Comparison of ENCODE assay signal across 9 cellular contexts in the genomic region with DNA sequence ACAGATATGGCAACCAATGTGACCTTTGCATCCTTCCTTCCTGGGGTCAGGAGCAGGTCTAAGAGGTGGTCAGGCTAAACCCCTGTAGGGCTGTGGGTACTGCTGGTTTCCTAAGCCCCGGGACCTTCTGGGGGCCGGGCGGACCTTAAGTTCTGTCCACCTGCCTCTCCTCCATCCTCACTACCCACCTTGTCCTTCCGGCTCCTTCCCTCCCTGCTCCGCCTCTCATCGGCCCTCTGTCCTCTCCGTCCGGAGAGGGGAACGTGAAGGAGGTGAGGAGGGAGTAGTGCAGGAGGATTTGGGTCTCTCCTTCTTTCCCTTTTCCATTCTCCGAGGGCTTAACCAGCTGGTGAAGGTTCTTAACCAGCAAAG. TPM values are rescaled to one million over a fixed set of nuclear protein-coding genes. Genes with fewer than 3 reads are reported as not detected.
DNase-seq lines count a peak whose midpoint lies in the region; ATAC-seq lines count a peak whose summit lies in the region.
"Had no signal": no experiment of that assay in that cellular context is flagged by ENCODE, and none has a peak within 500 bp of the region (broad histone marks: within the 10 kb centered on the region; RNA-seq: fewer than 3 reads in every experiment).

No MANE protein-coding gene starts in this region.

- peaks cover 38% of the 10 kb centered on the region for H3K36me3 Mint-ChIP-seq in central memory CD8-positive, alpha-beta T cell (ENCODE audit: insufficient read depth)
- H3K36me3 Mint-ChIP-seq in stimulated activated effector memory CD8-positive, alpha-beta T cell treated with anti-CD3 and anti-CD28 coated beads, Interleukin-12 subunit alpha, Interleukin-12 subunit beta, amount 100 ng/mL, for 72 hours, result peaks cover 76% of the 10 kb centered on the region

- H3K27ac Mint-ChIP-seq in central memory CD8-positive, alpha-beta T cell (ENCODE audit: low read depth), result peak overlapping the region; percentile 92
- H3K27ac Mint-ChIP-seq in stimulated activated effector memory CD8-positive, alpha-beta T cell treated with anti-CD3 and anti-CD28 coated beads, Interleukin-12 subunit alpha, Interleukin-12 subunit beta, amount 100 ng/mL, for 72 hours, result peak overlapping the region; percentile 94

- ATAC-seq in GM18502 (IDR thresholded peaks at IDR 0.05; ENCODE audit: poor library complexity, unreplicated experiment), result peak; percentile 12
- peak; percentile 21 for ATAC-seq in HG02763 (IDR thresholded peaks at IDR 0.05; ENCODE audit: unreplicated experiment)
- no peak for ATAC-seq in central memory CD8-positive, alpha-beta T cell (replicated peaks; ENCODE audit: extremely low read depth, poor library complexity, severe bottlenecking)
- peak; percentile 32 for ATAC-seq in stimulated activated effector memory CD8-positive, alpha-beta T cell treated with anti-CD3 and anti-CD28 coated beads, Interleukin-12 subunit alpha, Interleukin-12 subunit beta, amount 100 ng/mL, for 72 hours
- ATAC-seq in GM18868 (IDR thresholded peaks at IDR 0.05; ENCODE audit: unreplicated experiment), result no peak

- peak overlapping the region; percentile 90 for H3K4me3 Mint-ChIP-seq in central memory CD8-positive, alpha-beta T cell
- H3K4me3 Mint-ChIP-seq in stimulated activated effector memory CD8-positive, alpha-beta T cell treated with anti-CD3 and anti-CD28 coated beads, Interleukin-12 subunit alpha, Interleukin-12 subunit beta, amount 100 ng/mL, for 72 hours, result peak overlapping the region; percentile 91

- no peak for DNase-seq in central memory CD8-positive, alpha-beta T cell (ENCODE audit: low spot score in 2 of 2)
- DNase-seq in stimulated activated effector memory CD8-positive, alpha-beta T cell treated with anti-CD3 and anti-CD28 coated beads, Interleukin-12 subunit alpha, Interleukin-12 subunit beta, amount 100 ng/mL, for 72 hours (ENCODE audit: low spot score in 2 of 2), result no peak
- DNase-seq in HT-29 (ENCODE audit: low spot score), result no peak
- DNase-seq in SIG-M5 treated with dmso at 0.1 percent for 504 hours (lab: John Stamatoyannopoulos, UW; ENCODE audit: unreplicated experiment), result no peak
- DNase-seq: midbrain, NCI-H1105 treated with DMSO at 0.1 percent for 48 hours had no signal

- no peaks in the 10 kb centered on the region for H3K9me3 Mint-ChIP-seq in central memory CD8-positive, alpha-beta T cell
- H3K9me3 Mint-ChIP-seq in stimulated activated effector memory CD8-positive, alpha-beta T cell treated with anti-CD3 and anti-CD28 coated beads, Interleukin-12 subunit alpha, Interleukin-12 subunit beta, amount 100 ng/mL, for 72 hours, result no peaks in the 10 kb centered on the region

- H3K27me3 Mint-ChIP-seq in central memory CD8-positive, alpha-beta T cell, result no peaks in the 10 kb centered on the region

- peaks cover 40% of the 10 kb centered on the region for H3K4me1 Mint-ChIP-seq in central memory CD8-positive, alpha-beta T cell
- H3K4me1 Mint-ChIP-seq in stimulated activated effector memory CD8-positive, alpha-beta T cell treated with anti-CD3 and anti-CD28 coated beads, Interleukin-12 subunit alpha, Interleukin-12 subunit beta, amount 100 ng/mL, for 72 hours, result peaks cover 36% of the 10 kb centered on the region

RNA-seq across cellular contexts. Expression of a gene that starts 28.3 kb away (rescaled TPM):
- total RNA-seq in HT-29 (2014; rRNA removed; shearing (Covaris generic)), result not detected in 2 replicates

RNA-seq across cellular contexts. Expression of a gene that starts 40.5 kb away (rescaled TPM):
- total RNA-seq in HT-29 (2014; rRNA removed; shearing (Covaris generic)), result 19.1 and 20.2 TPM in 2 replicates

Comparison
In these comparisons a context has a peak if more than half of its experiments do, and no peak if none do; other contexts are left out.
1. ATAC-seq: peak in GM18502 (single experiment), HG02763 (single experiment) and stimulated activated effector memory CD8-positive, alpha-beta T cell treated with anti-CD3 and anti-CD28 coated beads, Interleukin-12 subunit alpha, Interleukin-12 subunit beta, amount 100 ng/mL, for 72 hours (single experiment); none in central memory CD8-positive, alpha-beta T cell (single experiment) and GM18868 (single experiment).